Comparison of ENCODE assay signal across 8 cellular contexts in the genomic region with DNA sequence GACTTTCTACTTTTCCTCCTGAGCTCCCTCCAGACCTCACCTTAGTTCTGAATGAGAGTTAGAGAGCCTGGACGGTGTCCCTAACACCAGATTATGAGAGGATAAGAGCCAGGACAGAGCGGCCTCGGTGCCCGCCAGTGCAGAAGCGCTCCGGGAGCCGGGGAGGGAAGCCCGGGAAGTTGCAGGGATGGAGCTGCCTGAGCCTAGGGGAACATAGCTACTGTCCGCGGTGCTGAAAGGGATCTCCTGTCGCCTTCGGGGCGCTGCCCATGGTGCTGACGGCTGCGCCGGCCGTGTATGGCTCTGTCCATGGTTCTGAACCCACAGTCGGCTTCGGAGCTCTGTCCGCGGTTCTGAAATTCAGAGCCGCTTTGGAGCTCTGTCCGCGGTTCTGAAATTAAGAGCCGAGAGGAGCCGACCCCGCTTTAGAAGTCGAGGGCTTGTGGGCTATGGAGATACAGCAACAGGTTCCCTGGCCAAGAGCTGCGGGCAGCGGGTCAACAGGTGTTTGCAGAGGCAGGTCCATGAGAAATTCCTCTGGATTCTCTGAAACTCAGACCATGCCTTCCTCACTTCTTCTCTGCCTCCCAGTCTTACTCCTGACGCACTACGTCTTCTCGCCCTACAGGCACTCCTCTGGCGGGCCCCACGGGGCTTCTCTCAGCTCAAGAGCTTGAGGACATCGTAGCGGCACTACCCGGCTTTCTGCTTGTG. TPM values are rescaled to one million over a fixed set of nuclear protein-coding genes. Genes with fewer than 3 reads are reported as not detected.
DNase-seq lines count a peak whose midpoint lies in the region; ATAC-seq and TF ChIP-seq lines count a peak whose summit lies in the region.

No MANE protein-coding gene starts in this region.

- peak; percentile 67 for DNase-seq in GDM1 (lab: John Stamatoyannopoulos, UW)
- DNase-seq in HT-29 (ENCODE audit: low spot score) = peak; percentile 91
- peak; percentile 89 for DNase-seq in activated naive CD8-positive, alpha-beta T cell treated with anti-CD3 and anti-CD28 coated beads, Interleukin-2, amount 50 U/mL, for 24 hours
- peak; percentile 92 for DNase-seq in Right ventricle myocardium superior
- DNase-seq in posterior cingulate gyrus = peak; percentile 68 to 97 (median 80)
- peak; percentile 92 to 96 for DNase-seq in upper lobe of left lung

- H3K36me3 ChIP-seq in upper lobe of left lung = no peaks in the 10 kb centered on the region

- TF ChIP-seq POLR2A in upper lobe of left lung (IDR thresholded peaks at IDR 0.05) = peak in 3 of 4 donors; percentile 13 to 26 (median 20)

- peaks cover 31% of the 10 kb centered on the region for H3K27me3 Mint-ChIP-seq in T-helper 1 cell treated with Interleukin-12 subunit alpha and Interleukin-12 subunit beta and Interleukin-4 antibody, amounts not matched to agents 30 μg/mL and 1 μg/mL, for 36 hours (ENCODE audit: low read depth)
- peaks cover 41% of the 10 kb centered on the region for H3K27me3 Mint-ChIP-seq in activated naive CD8-positive, alpha-beta T cell treated with anti-CD3 and anti-CD28 coated beads, Interleukin-2, amount 50 U/mL, for 24 hours

- TF ChIP-seq CTCF in upper lobe of left lung (IDR thresholded peaks at IDR 0.05) = peak in 2 of 6 experiments; percentile 15 to 26

- H3K4me1 Mint-ChIP-seq in T-helper 1 cell treated with Interleukin-12 subunit alpha and Interleukin-12 subunit beta and Interleukin-4 antibody, amounts not matched to agents 30 μg/mL and 1 μg/mL, for 36 hours (ENCODE audit: low read depth) = peaks cover 7% of the 10 kb centered on the region
- peaks cover 30% of the 10 kb centered on the region for H3K4me1 Mint-ChIP-seq in activated naive CD8-positive, alpha-beta T cell treated with anti-CD3 and anti-CD28 coated beads, Interleukin-2, amount 50 U/mL, for 24 hours

- ATAC-seq in activated naive CD8-positive, alpha-beta T cell treated with anti-CD3 and anti-CD28 coated beads, Interleukin-2, amount 50 U/mL, for 24 hours = peak; percentile 39
- ATAC-seq in Right ventricle myocardium superior (ENCODE audit: poor library complexity) (peak; percentile 90), upper lobe of left lung (ENCODE audit: low FRiP score in 2 of 2) (peak; percentile 97), GM19351 (IDR thresholded peaks at IDR 0.05; ENCODE audit: unreplicated experiment) (no peak)

- H3K27me3 ChIP-seq in upper lobe of left lung = peaks cover 0 to 10% (median 2%) of the 10 kb centered on the region in 4 donors

- H3K27ac Mint-ChIP-seq in T-helper 1 cell treated with Interleukin-12 subunit alpha and Interleukin-12 subunit beta and Interleukin-4 antibody, amounts not matched to agents 30 μg/mL and 1 μg/mL, for 36 hours = peak overlapping the region; percentile 5
- H3K27ac Mint-ChIP-seq in activated naive CD8-positive, alpha-beta T cell treated with anti-CD3 and anti-CD28 coated beads, Interleukin-2, amount 50 U/mL, for 24 hours = no peak overlapping the region

- no peak overlapping the region for H3K4me3 Mint-ChIP-seq in T-helper 1 cell treated with Interleukin-12 subunit alpha and Interleukin-12 subunit beta and Interleukin-4 antibody, amounts not matched to agents 30 μg/mL and 1 μg/mL, for 36 hours
- H3K4me3 Mint-ChIP-seq in activated naive CD8-positive, alpha-beta T cell treated with anti-CD3 and anti-CD28 coated beads, Interleukin-2, amount 50 U/mL, for 24 hours = no peak overlapping the region

- peaks cover 7% of the 10 kb centered on the region for H3K9me3 Mint-ChIP-seq in T-helper 1 cell treated with Interleukin-12 subunit alpha and Interleukin-12 subunit beta and Interleukin-4 antibody, amounts not matched to agents 30 μg/mL and 1 μg/mL, for 36 hours
- peaks cover 9% of the 10 kb centered on the region for H3K9me3 Mint-ChIP-seq in activated naive CD8-positive, alpha-beta T cell treated with anti-CD3 and anti-CD28 coated beads, Interleukin-2, amount 50 U/mL, for 24 hours

- H3K27ac ChIP-seq in upper lobe of left lung = no peak overlapping the region

- H3K4me1 ChIP-seq in upper lobe of left lung = peaks cover 0 to 14% (median 5%) of the 10 kb centered on the region in 4 donors

- TF ChIP-seq EP300 in upper lobe of left lung (IDR thresholded peaks at IDR 0.05) = peak in 1 of 4 donors; percentile 70

- intact Hi-C loops in Right ventricle myocardium superior (cut with DNase I) = no loop called here
- intact Hi-C loops in posterior cingulate gyrus (cut with DNase I) = no loop called here

- no peaks in the 10 kb centered on the region for H3K9me3 ChIP-seq in upper lobe of left lung

- H3K4me3 ChIP-seq in upper lobe of left lung = no peak overlapping the region

- 19 to 32% methylated on average over 15 to 25 of the region's 38 CpGs for WGBS in upper lobe of left lung, 2 donors

- H3K36me3 Mint-ChIP-seq in T-helper 1 cell treated with Interleukin-12 subunit alpha and Interleukin-12 subunit beta and Interleukin-4 antibody, amounts not matched to agents 30 μg/mL and 1 μg/mL, for 36 hours (ENCODE audit: low read depth) = no peaks in the 10 kb centered on the region
- H3K36me3 Mint-ChIP-seq in activated naive CD8-positive, alpha-beta T cell treated with anti-CD3 and anti-CD28 coated beads, Interleukin-2, amount 50 U/mL, for 24 hours (ENCODE audit: low read depth) = no peaks in the 10 kb centered on the region

RNA-seq across cellular contexts. Expression of gene NPAS4, which starts 0.8 kb away (rescaled TPM):
- total RNA-seq in HT-29 (2014; rRNA removed; shearing (Covaris generic)) = not detected in 2 replicates
- not detected for total RNA-seq in Right ventricle myocardium superior
- total RNA-seq in upper lobe of left lung = not detected

RNA-seq across cellular contexts. Expression of gene MRPL11, which starts 17.0 kb away (rescaled TPM):
- 122 and 128 TPM in 2 replicates for total RNA-seq in HT-29 (2014; rRNA removed; shearing (Covaris generic))
- total RNA-seq in Right ventricle myocardium superior = 52.6 TPM
- 10 to 100 TPM; 25.3 to 44.8 (median 33.0) TPM for total RNA-seq in upper lobe of left lung

RNA-seq across cellular contexts. Expression of gene PELI3, which starts 45.1 kb away (rescaled TPM):
- total RNA-seq in HT-29 (2014; rRNA removed; shearing (Covaris generic)) = 15.9 and 17.9 TPM in 2 replicates
- total RNA-seq in Right ventricle myocardium superior (8.9 TPM), upper lobe of left lung (10 to 100 TPM; 14.9 to 19.6 (median 16.9) TPM)

RNA-seq across cellular contexts. Expression of gene SLC29A2, which starts 50.1 kb away (rescaled TPM):
- 40.3 and 44.9 TPM in 2 replicates for total RNA-seq in HT-29 (2014; rRNA removed; shearing (Covaris generic))
- 16.3 TPM for total RNA-seq in Right ventricle myocardium superior
- total RNA-seq in upper lobe of left lung = 10 to 100 TPM in 5 of 6 donors, 1 to 10 TPM in 1; 8.3 to 20.5 (median 13.1) TPM

RNA-seq across cellular contexts. Expression of gene DPP3, which starts 58.6 kb away (rescaled TPM):
- total RNA-seq in HT-29 (2014; rRNA removed; shearing (Covaris generic)) = 210 and 224 TPM in 2 replicates
- total RNA-seq in Right ventricle myocardium superior (11.1 TPM), upper lobe of left lung (10 to 100 TPM; 19.3 to 79.6 (median 44.9) TPM)
